Comparison of ENCODE assay signal across 1 cellular context in the genomic region with DNA sequence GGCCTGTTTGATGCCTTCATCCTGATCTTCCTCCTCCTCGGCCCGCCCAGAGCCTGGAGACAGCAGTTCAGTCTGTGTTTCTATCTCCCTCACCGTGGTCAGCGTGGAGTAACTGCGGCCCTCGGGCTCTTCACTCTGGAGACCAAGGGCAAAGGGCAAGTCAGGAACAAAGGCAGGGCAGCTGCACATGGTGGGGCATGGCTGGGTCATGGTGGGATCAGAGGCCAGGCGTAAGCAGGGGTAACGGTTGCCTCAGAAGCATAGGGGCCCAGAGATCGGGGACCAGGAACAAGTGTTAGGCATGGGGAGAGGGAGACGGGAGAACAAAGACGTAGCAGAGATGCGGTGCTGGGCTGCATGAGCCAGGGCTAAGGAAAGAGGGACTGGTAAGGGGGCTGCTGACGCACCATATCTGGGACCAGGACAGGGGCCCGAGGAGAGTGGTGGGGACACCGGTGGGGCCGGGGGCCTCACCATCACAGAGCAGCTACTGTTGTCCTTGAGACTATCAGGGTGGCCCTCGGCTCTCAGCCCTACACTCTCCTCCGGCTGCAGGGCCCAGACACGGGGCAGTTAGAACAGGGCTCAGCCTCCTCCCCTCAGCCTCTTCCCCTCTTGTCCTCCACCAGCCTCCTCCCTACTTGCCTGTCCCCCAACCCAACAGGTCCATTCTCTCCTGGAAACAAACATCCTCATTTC.
TF ChIP-seq lines count a peak whose summit lies in the region.

No MANE protein-coding gene starts in this region.

TF ChIP-seq in HEK293, 187 proteins besides CTCF, POLR2A, EP300 and RAD21 (continued from another document):
- TF ChIP-seq, protein P1, sequence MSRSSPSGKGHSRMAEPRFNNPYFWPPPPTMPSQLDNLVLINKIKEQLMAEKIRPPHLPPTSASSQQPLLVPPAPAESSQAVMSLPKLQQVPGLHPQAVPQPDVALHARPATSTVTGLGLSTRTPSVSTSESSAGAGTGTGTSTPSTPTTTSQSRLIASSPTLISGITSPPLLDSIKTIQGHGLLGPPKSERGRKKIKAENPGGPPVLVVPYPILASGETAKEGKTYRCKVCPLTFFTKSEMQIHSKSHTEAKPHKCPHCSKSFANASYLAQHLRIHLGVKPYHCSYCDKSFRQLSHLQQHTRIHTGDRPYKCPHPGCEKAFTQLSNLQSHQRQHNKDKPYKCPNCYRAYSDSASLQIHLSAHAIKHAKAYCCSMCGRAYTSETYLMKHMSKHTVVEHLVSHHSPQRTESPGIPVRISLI (tag by site-specific recombination; IDR thresholded peaks at IDR 0.05): no peak
- TF ChIP-seq ZNF146 (tag by site-specific recombination; IDR thresholded peaks at IDR 0.05) (no peak), ZNF600 (tag by site-specific recombination; IDR thresholded peaks at IDR 0.05) (no peak), MEIS1 (CRISPR knock-in tag; IDR thresholded peaks at IDR 0.05; ENCODE audit: borderline replicate concordance) (no peak), OSR2 (tag by site-specific recombination; IDR thresholded peaks at IDR 0.05) (no peak), SCRT2 (tag by site-specific recombination; IDR thresholded peaks at IDR 0.05) (no peak)
- TF ChIP-seq, protein P2, sequence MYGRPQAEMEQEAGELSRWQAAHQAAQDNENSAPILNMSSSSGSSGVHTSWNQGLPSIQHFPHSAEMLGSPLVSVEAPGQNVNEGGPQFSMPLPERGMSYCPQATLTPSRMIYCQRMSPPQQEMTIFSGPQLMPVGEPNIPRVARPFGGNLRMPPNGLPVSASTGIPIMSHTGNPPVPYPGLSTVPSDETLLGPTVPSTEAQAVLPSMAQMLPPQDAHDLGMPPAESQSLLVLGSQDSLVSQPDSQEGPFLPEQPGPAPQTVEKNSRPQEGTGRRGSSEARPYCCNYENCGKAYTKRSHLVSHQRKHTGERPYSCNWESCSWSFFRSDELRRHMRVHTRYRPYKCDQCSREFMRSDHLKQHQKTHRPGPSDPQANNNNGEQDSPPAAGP (tag by site-specific recombination; IDR thresholded peaks at IDR 0.05): no peak
